In genomic region chr2:66667852-66668251, GRCh38 we compare ENCODE assay signal across 30 cellular contexts.
"Had no signal": no experiment of that assay in that cellular context is flagged by ENCODE, and none has a peak within 500 bp of the region (broad histone marks: within the 10 kb centered on the region; RNA-seq: fewer than 3 reads in every experiment).

No MANE protein-coding gene starts in this region.

- H3K4me1 Mint-ChIP-seq: naive B cell; naive thymus-derived CD8-positive, alpha-beta T cell; neural crest cell; stimulated activated memory B cell treated with anti-CD40 and anti-IgM and Interleukin-4, amounts not matched to agents 10 μg/mL and 1 μg/mL and 100 μg/mL, for 72 hours; stimulated activated naive CD8-positive, alpha-beta T cell treated with anti-CD3 and anti-CD28 coated beads, Interleukin-15, amount 100 ng/mL, for 72 hours had no signal

- H3K79me2 ChIP-seq: parathyroid adenoma had no signal

- H3K4me3 Mint-ChIP-seq: naive B cell; naive thymus-derived CD8-positive, alpha-beta T cell; natural killer cell treated with Interleukin-12 subunit alpha and Interleukin-12 subunit beta and Interleukin-15 and Interleukin-18, amount 100 ng/mL, for 72 hours; neural crest cell; stimulated activated memory B cell treated with anti-CD40 and anti-IgM and Interleukin-4, amounts not matched to agents 10 μg/mL and 1 μg/mL and 100 μg/mL, for 72 hours; stimulated activated naive CD8-positive, alpha-beta T cell treated with anti-CD3 and anti-CD28 coated beads, Interleukin-15, amount 100 ng/mL, for 72 hours; type B pancreatic cell had no signal

- DNase-seq: naive B cell; naive thymus-derived CD8-positive, alpha-beta T cell; occipital lobe; ovary; posterior cingulate gyrus; psoas muscle; right cardiac atrium; right lobe of liver; sigmoid colon; small intestine; stimulated activated CD4-positive, alpha-beta T cell treated with anti-CD3 and anti-CD28 coated beads, Interleukin-15, amount 100 ng/mL, for 24 hours; stimulated activated CD4-positive, alpha-beta T cell treated with anti-CD3 and anti-CD28 coated beads, Interleukin-4, amount 100 ng/mL, for 1 hour; stimulated activated CD4-positive, alpha-beta T cell treated with anti-CD3 and anti-CD28 coated beads, Interleukin-4, amount 100 ng/mL, for 4 hours; stimulated activated CD8-positive, alpha-beta memory T cell treated with anti-CD3 and anti-CD28 coated beads, Interleukin-4, amount 100 ng/mL, for 48 hours; stimulated activated naive CD4-positive, alpha-beta T cell; stimulated activated naive CD8-positive, alpha-beta T cell treated with anti-CD3 and anti-CD28 coated beads, Interleukin-15, amount 100 ng/mL, for 72 hours; stimulated activated naive CD8-positive, alpha-beta T cell treated with anti-CD3 and anti-CD28 coated beads, Interleukin-15, Interleukin-2, amounts not matched to agents 100 U/mL and 50 U/mL, for 24 hours; substantia nigra; testis; tibial artery; transverse colon; upper lobe of right lung; uterus had no signal

- H3K27me3 ChIP-seq: ovary, right lobe of liver, sigmoid colon, suprapubic skin, testis, tibial artery, transverse colon, upper lobe of right lung, uterus had no signal

- ATAC-seq: naive thymus-derived CD8-positive, alpha-beta T cell; natural killer cell treated with Interleukin-12 subunit alpha and Interleukin-12 subunit beta and Interleukin-15 and Interleukin-18, amount 100 ng/mL, for 72 hours; psoas muscle; right cardiac atrium; right lobe of liver; stimulated activated memory B cell treated with anti-CD40 and anti-IgM and Interleukin-4, amounts not matched to agents 10 μg/mL and 1 μg/mL and 100 μg/mL, for 72 hours; stimulated activated naive CD8-positive, alpha-beta T cell treated with anti-CD3 and anti-CD28 coated beads, Interleukin-15, amount 100 ng/mL, for 72 hours; stimulated activated naive CD8-positive, alpha-beta T cell treated with anti-CD3 and anti-CD28 coated beads, Interleukin-15, Interleukin-2, amounts not matched to agents 100 U/mL and 50 U/mL, for 24 hours; upper lobe of right lung had no signal

- H3K9me3 Mint-ChIP-seq: naive B cell; natural killer cell treated with Interleukin-12 subunit alpha and Interleukin-12 subunit beta and Interleukin-15 and Interleukin-18, amount 100 ng/mL, for 72 hours; neural crest cell; stimulated activated memory B cell treated with anti-CD40 and anti-IgM and Interleukin-4, amounts not matched to agents 10 μg/mL and 1 μg/mL and 100 μg/mL, for 72 hours had no signal

- H3K36me3 ChIP-seq: ovary, right lobe of liver, sigmoid colon, suprapubic skin, tibial artery, transverse colon, upper lobe of right lung, uterus had no signal

- H3K27ac Mint-ChIP-seq: naive B cell; naive thymus-derived CD8-positive, alpha-beta T cell; natural killer cell treated with Interleukin-12 subunit alpha and Interleukin-12 subunit beta and Interleukin-15 and Interleukin-18, amount 100 ng/mL, for 72 hours; progenitor cell of endocrine pancreas; stimulated activated memory B cell treated with anti-CD40 and anti-IgM and Interleukin-4, amounts not matched to agents 10 μg/mL and 1 μg/mL and 100 μg/mL, for 72 hours; stimulated activated naive CD8-positive, alpha-beta T cell treated with anti-CD3 and anti-CD28 coated beads, Interleukin-15, amount 100 ng/mL, for 72 hours; type B pancreatic cell had no signal

- H3K9ac ChIP-seq: parathyroid adenoma had no signal

- H3K4me3 ChIP-seq: ovary, psoas muscle, right lobe of liver, sigmoid colon, suprapubic skin, testis, tibial artery, transverse colon, upper lobe of right lung, uterus had no signal

- H3K36me3 Mint-ChIP-seq: naive B cell; naive thymus-derived CD8-positive, alpha-beta T cell; natural killer cell treated with Interleukin-12 subunit alpha and Interleukin-12 subunit beta and Interleukin-15 and Interleukin-18, amount 100 ng/mL, for 72 hours; stimulated activated memory B cell treated with anti-CD40 and anti-IgM and Interleukin-4, amounts not matched to agents 10 μg/mL and 1 μg/mL and 100 μg/mL, for 72 hours; type B pancreatic cell had no signal

- H3K9me3 ChIP-seq: ovary, psoas muscle, right lobe of liver, sigmoid colon, suprapubic skin, testis, tibial artery, transverse colon, upper lobe of right lung, uterus had no signal

- H2AFZ ChIP-seq: parathyroid adenoma had no signal

- H3K27me3 Mint-ChIP-seq: natural killer cell treated with Interleukin-12 subunit alpha and Interleukin-12 subunit beta and Interleukin-15 and Interleukin-18, amount 100 ng/mL, for 72 hours; progenitor cell of endocrine pancreas; stimulated activated memory B cell treated with anti-CD40 and anti-IgM and Interleukin-4, amounts not matched to agents 10 μg/mL and 1 μg/mL and 100 μg/mL, for 72 hours; stimulated activated naive CD8-positive, alpha-beta T cell treated with anti-CD3 and anti-CD28 coated beads, Interleukin-15, amount 100 ng/mL, for 72 hours; type B pancreatic cell had no signal

- H3K27ac ChIP-seq: ovary, parathyroid adenoma, psoas muscle, right lobe of liver, sigmoid colon, suprapubic skin, testis, tibial artery, transverse colon, upper lobe of right lung, uterus had no signal

- H3K4me1 ChIP-seq: parathyroid adenoma, psoas muscle, right lobe of liver, sigmoid colon, suprapubic skin, testis, tibial artery, transverse colon, upper lobe of right lung, uterus had no signal
